Comparison of ENCODE assay signal across 9 cellular contexts in genomic region chr16:11978080-11978479, GRCh38. TPM values are rescaled to one million over a fixed set of nuclear protein-coding genes. Genes with fewer than 3 reads are reported as not detected.
A peak's percentile ranks its signal among the peaks of the same experiment; 100 is the strongest.
DNase-seq lines count a peak whose midpoint lies in the region; ATAC-seq and TF ChIP-seq lines count a peak whose summit lies in the region.
"Had no signal": no experiment of that assay in that cellular context is flagged by ENCODE, and none has a peak within 500 bp of the region (broad histone marks: within the 10 kb centered on the region; RNA-seq: fewer than 3 reads in every experiment).

No MANE protein-coding gene starts in this region.

- peaks cover 0 to 6% of the 10 kb centered on the region in 2 experiments for H3K36me3 ChIP-seq in SK-N-SH (replicated peaks in 1 of 2; ENCODE audit: control insufficient read depth in 1 of 2, insufficient read depth in 2 of 2, low read length in 1 of 2)
- no peaks in the 10 kb centered on the region for H3K36me3 ChIP-seq in SU-DHL-6 (ENCODE audit: low read length)

- no peak for TF ChIP-seq EP300 in SK-N-SH (IDR thresholded peaks at IDR 0.05; ENCODE audit: borderline replicate concordance in 1 of 2, low read depth in 1 of 2, low read length in 1 of 2)

- no peak for TF ChIP-seq CTCF in SK-N-SH (IDR thresholded peaks at IDR 0.05)
- no peak for TF ChIP-seq CTCF in SU-DHL-6 (IDR thresholded peaks at IDR 0.05; ENCODE audit: insufficient read depth, low read length, poor library complexity, severe bottlenecking)
- TF ChIP-seq CTCF in fibroblast of pulmonary artery (IDR thresholded peaks at IDR 0.05; ENCODE audit: low read length, missing control alignments) = no peak

- peak overlapping the region; percentile 94 for H3K27ac Mint-ChIP-seq in stimulated activated naive B cell treated with anti-CD40 and anti-IgM and Interleukin-4, amounts not matched to agents 10 μg/mL and 1 μg/mL and 100 μg/mL, for 72 hours

- H3K36me3 Mint-ChIP-seq in stimulated activated naive B cell treated with anti-CD40 and anti-IgM and Interleukin-4, amounts not matched to agents 10 μg/mL and 1 μg/mL and 100 μg/mL, for 72 hours = peaks cover 52 to 58% of the 10 kb centered on the region in 2 donors

- H3K27me3 Mint-ChIP-seq in stimulated activated naive B cell treated with anti-CD40 and anti-IgM and Interleukin-4, amounts not matched to agents 10 μg/mL and 1 μg/mL and 100 μg/mL, for 72 hours = no peaks in the 10 kb centered on the region

- ATAC-seq in SK-N-SH treated with all-trans-retinoic acid at 6 μM for 48 hours = no peak
- no peak for ATAC-seq in stimulated activated naive B cell treated with anti-CD40 and anti-IgM and Interleukin-4, amounts not matched to agents 10 μg/mL and 1 μg/mL and 100 μg/mL, for 72 hours (replicated peaks)

- H3K4me1 Mint-ChIP-seq in stimulated activated naive B cell treated with anti-CD40 and anti-IgM and Interleukin-4, amounts not matched to agents 10 μg/mL and 1 μg/mL and 100 μg/mL, for 72 hours = peaks cover 41 to 76% of the 10 kb centered on the region in 2 donors

- H3K27me3 ChIP-seq in SK-N-SH (ENCODE audit: insufficient read depth) (no peaks in the 10 kb centered on the region), SU-DHL-6 (ENCODE audit: low read length) (no peaks in the 10 kb centered on the region)

- H3K4me3 Mint-ChIP-seq in stimulated activated naive B cell treated with anti-CD40 and anti-IgM and Interleukin-4, amounts not matched to agents 10 μg/mL and 1 μg/mL and 100 μg/mL, for 72 hours = peak overlapping the region; percentile 98

- H3K9me3 ChIP-seq in SK-N-SH (no peaks in the 10 kb centered on the region), SU-DHL-6 (ENCODE audit: insufficient read depth, low read length) (no peaks in the 10 kb centered on the region)

- H2AFZ ChIP-seq in SK-N-SH (ENCODE audit: low read depth) (peak overlapping the region; percentile 91), SU-DHL-6 (ENCODE audit: low read depth, low read length, severe bottlenecking) (no peak overlapping the region)

- peaks cover 0 to 9% of the 10 kb centered on the region in 2 experiments; a peak in 1 of 4 replicates for H3K4me1 ChIP-seq in SK-N-SH (ENCODE audit: control insufficient read depth in 1 of 2, insufficient read depth in 2 of 2, low read depth in 1 of 2, low read length in 1 of 2)

- H4K20me1 ChIP-seq in SK-N-SH (ENCODE audit: insufficient read depth) (no peaks in the 10 kb centered on the region), SU-DHL-6 (ENCODE audit: low read depth, low read length) (no peaks in the 10 kb centered on the region)

- H3K4me2 ChIP-seq in SK-N-SH (peak overlapping the region; percentile 84), SU-DHL-6 (ENCODE audit: low read depth, low read length, poor library complexity, severe bottlenecking) (peak overlapping the region; percentile 79)

- peaks cover 5 to 7% of the 10 kb centered on the region in 2 donors for H3K9me3 Mint-ChIP-seq in stimulated activated naive B cell treated with anti-CD40 and anti-IgM and Interleukin-4, amounts not matched to agents 10 μg/mL and 1 μg/mL and 100 μg/mL, for 72 hours

- H3K9ac ChIP-seq in SK-N-SH = peak overlapping the region; percentile 90; the same call in 1 of the 2 replicates
- peak overlapping the region; percentile 96 for H3K9ac ChIP-seq in SU-DHL-6 (ENCODE audit: low read length)

- H3K4me3 ChIP-seq in SK-N-SH (ENCODE audit: low read depth in 2 of 2, low read length in 1 of 2) (peak overlapping the region; percentile 61 to 84), SU-DHL-6 (ENCODE audit: insufficient read depth, low read length, poor library complexity, severe bottlenecking) (peak overlapping the region; percentile 92), fibroblast of pulmonary artery (replicated peaks; ENCODE audit: low read depth, low read length) (peak overlapping the region; percentile 95)

- TF ChIP-seq RAD21 in SK-N-SH (IDR thresholded peaks at IDR 0.05; ENCODE audit: low read length) = no peak

- H3K27ac ChIP-seq in SK-N-SH (ENCODE audit: low read depth in 2 of 2, low read length in 1 of 2) (peak overlapping the region; percentile 31 to 88; a peak in 3 of 4 replicates), SU-DHL-6 (ENCODE audit: low read depth, low read length) (peak overlapping the region; percentile 54)
- H3K27ac ChIP-seq: 22Rv1 had no signal

- H3K79me2 ChIP-seq in SK-N-SH (ENCODE audit: insufficient read depth) (peaks cover 74% of the 10 kb centered on the region), SU-DHL-6 (ENCODE audit: insufficient read depth, low read length) (peaks cover 65% of the 10 kb centered on the region)

- CTCF ChIA-PET in SK-N-SH (lab: Yijun Ruan, JAX) = interaction anchor here (2.3 to 3.9 kb wide), 2 partner anchors 9 to 90 kb away, joined by 7 to 24 read pairs; no protein-coding TSS in a partner anchor

- 60% methylated on average over 2 of the region's 2 CpGs for WGBS in SK-N-SH (ENCODE audit: low lambda C conversion rate)

- no peak for DNase-seq in SK-N-SH
- DNase-seq in fibroblast of pulmonary artery (ENCODE audit: low read depth) = no peak
- no peak for DNase-seq in stimulated activated naive B cell treated with anti-CD40 and anti-IgM and Interleukin-4, amounts not matched to agents 10 μg/mL and 1 μg/mL and 100 μg/mL, for 72 hours
- DNase-seq in KG1 (lab: John Stamatoyannopoulos, UW) = no peak
- no peak for DNase-seq in SKM-1 (lab: John Stamatoyannopoulos, UW; ENCODE audit: unreplicated experiment)
- DNase-seq in EL = no peak

- no peaks in the 10 kb centered on the region for H3K9me2 ChIP-seq in SK-N-SH
- no peaks in the 10 kb centered on the region for H3K9me2 ChIP-seq in SU-DHL-6 (replicated peaks; ENCODE audit: insufficient read depth, low read length)

- POLR2A ChIA-PET in SK-N-SH (lab: Yijun Ruan, JAX) = no interaction called here

- H3F3A ChIP-seq in SK-N-SH (replicated peaks; ENCODE audit: insufficient read depth) (peaks cover 7% of the 10 kb centered on the region), SU-DHL-6 (ENCODE audit: insufficient read depth) (peaks cover 28% of the 10 kb centered on the region)

TF ChIP-seq in SK-N-SH, 30 proteins besides CTCF, POLR2A, EP300 and RAD21 (continues in another document):
- TF ChIP-seq ELF1 (IDR thresholded peaks at IDR 0.05) = no peak
- no peak for TF ChIP-seq CHD2 (IDR thresholded peaks at IDR 0.05; ENCODE audit: low read length, partially characterized antibody)
- no peak for TF ChIP-seq NFIC (IDR thresholded peaks at IDR 0.05; ENCODE audit: borderline replicate concordance)

TF ChIP-seq in SK-N-SH treated with all-trans-retinoic acid at 6 μM for 48 hours, 23 proteins besides CTCF, POLR2A, EP300 and RAD21:
- TF ChIP-seq TCF4 (CRISPR knock-in tag; IDR thresholded peaks at IDR 0.05; ENCODE audit: borderline replicate concordance) (no peak), ARNTL (CRISPR knock-in tag; IDR thresholded peaks at IDR 0.05; ENCODE audit: borderline replicate concordance, low read depth) (no peak), PATZ1 (CRISPR knock-in tag; IDR thresholded peaks at IDR 0.05; ENCODE audit: borderline replicate concordance) (no peak), ZC3H10 (CRISPR knock-in tag; IDR thresholded peaks at IDR 0.05) (no peak), OSR1 (CRISPR knock-in tag; IDR thresholded peaks at IDR 0.05) (no peak), PPARA (CRISPR knock-in tag; IDR thresholded peaks at IDR 0.05; ENCODE audit: borderline replicate concordance) (no peak), ZNF70 (CRISPR knock-in tag; IDR thresholded peaks at IDR 0.05) (no peak)

RNA-seq across cellular contexts. Expression of gene SNX29, which starts 1.5 kb away (rescaled TPM):
- polyA plus RNA-seq in SK-N-SH (2012; rRNA removed) = 5.3 and 5.9 TPM in 2 replicates
- polyA plus RNA-seq in SK-N-SH (2012; cell fraction: cytosol; rRNA removed) = 3.6 and 4.3 TPM in 2 replicates
- 4.8 and 6.0 TPM in 2 replicates for polyA plus RNA-seq in SK-N-SH (2012; cell fraction: nucleus; rRNA removed)

RNA-seq across cellular contexts. Expression of gene TNFRSF17, which starts 13.1 kb away (rescaled TPM):
- 0.08 TPM in 1 of 2 replicates, not detected in the other for polyA plus RNA-seq in SK-N-SH (2012; rRNA removed)
- 0.08 TPM in 1 of 2 replicates, not detected in the other for polyA plus RNA-seq in SK-N-SH (2012; cell fraction: cytosol; rRNA removed)
- polyA plus RNA-seq in SK-N-SH (2012; cell fraction: nucleus; rRNA removed) = 0.13 and 0.23 TPM in 2 replicates

RNA-seq across cellular contexts. Expression of gene NPIPB2, which starts 36.2 kb away (rescaled TPM):
- polyA plus RNA-seq in SK-N-SH (2012; rRNA removed) = 4.7 and 9.3 TPM in 2 replicates
- polyA plus RNA-seq in SK-N-SH (2012; cell fraction: cytosol; rRNA removed) = 4.2 TPM in 2 replicates
- 42.2 and 85.3 TPM in 2 replicates for polyA plus RNA-seq in SK-N-SH (2012; cell fraction: nucleus; rRNA removed)
